ENCODE assay signal across 19 cellular contexts in the genomic region with DNA sequence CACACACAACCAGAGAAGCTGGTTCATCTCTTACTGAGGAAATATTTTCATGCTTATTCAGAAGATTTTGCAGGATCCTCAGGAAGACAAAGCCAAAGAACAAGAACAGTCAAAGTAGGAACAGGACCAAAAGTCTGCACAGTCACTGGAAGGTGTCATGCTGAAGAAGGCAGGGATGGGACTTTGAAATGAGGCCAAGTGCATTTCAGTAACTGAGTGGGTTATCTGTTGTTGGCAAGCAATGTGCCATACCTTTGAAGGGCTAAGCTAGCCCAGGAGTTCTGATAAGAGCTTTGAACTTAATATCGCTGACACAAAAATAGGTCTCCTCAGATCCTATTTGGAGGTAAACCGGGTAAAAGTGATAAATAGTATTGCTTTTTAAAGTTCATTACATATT. TPM values are rescaled to one million over a fixed set of nuclear protein-coding genes. Genes with fewer than 3 reads are reported as not detected.
DNase-seq lines count a peak whose midpoint lies in the region; ATAC-seq and TF ChIP-seq lines count a peak whose summit lies in the region.
"Had no signal": no experiment of that assay in that cellular context is flagged by ENCODE, and none has a peak within 500 bp of the region (broad histone marks: within the 10 kb centered on the region; RNA-seq: fewer than 3 reads in every experiment).

No MANE protein-coding gene starts in this region.

- peaks cover 30% of the 10 kb centered on the region for H3K4me1 ChIP-seq in left ventricle myocardium inferior
- H3K4me1 ChIP-seq in psoas muscle, result peaks cover 39% of the 10 kb centered on the region

- no peaks in the 10 kb centered on the region for H3K36me3 ChIP-seq in left ventricle myocardium inferior
- no peaks in the 10 kb centered on the region for H3K36me3 ChIP-seq in psoas muscle (ENCODE audit: insufficient read depth in 1 of 2, low read depth in 1 of 2)
- no peaks in the 10 kb centered on the region for H3K36me3 ChIP-seq in brain microvascular endothelial cell (replicated peaks)
- H3K36me3 ChIP-seq: BLaER1 had no signal

- no peak for DNase-seq in Right ventricle myocardium inferior (ENCODE audit: missing footprints)
- no peak for DNase-seq in cardiac septum (ENCODE audit: low spot score)
- peak; percentile 44 to 45 for DNase-seq in erythroblast (lab: John Stamatoyannopoulos, UW)
- no peak for DNase-seq in left ventricle myocardium inferior
- DNase-seq in psoas muscle, result no peak
- DNase-seq in brain microvascular endothelial cell, result no peak
- DNase-seq in T-helper 1 cell, result no peak
- no peak for DNase-seq in G401 (ENCODE audit: low spot score)
- DNase-seq: CD4-positive, alpha-beta T cell; CD8-positive, alpha-beta memory T cell; DMS 273 treated with DMSO at 0.1 percent for 48 hours; DMS79; GM23248; H7 had no signal

- intact Hi-C loops in Right ventricle myocardium inferior (cut with DNase I), result no loop called here
- intact Hi-C loops in cardiac septum (cut with DNase I), result no loop called here
- intact Hi-C loops in left ventricle myocardium inferior (cut with micrococcal nuclease), result no loop called here
- intact Hi-C loops in psoas muscle (cut with DNase I), result no loop called here

- in situ Hi-C loops in brain microvascular endothelial cell (cut with HindIII; ENCODE audit: low pct_ligation_motif_present, low sequenced_read_pairs), result no loop called here
- in situ Hi-C loops in G401 (cut with HindIII; ENCODE audit: low sequenced_read_pairs), result no loop called here

- no peak for TF ChIP-seq POLR2A in erythroblast (IDR thresholded peaks at IDR 0.05; ENCODE audit: low read length)

- TF ChIP-seq CTCF in left ventricle myocardium inferior (IDR thresholded peaks at IDR 0.05; ENCODE audit: borderline replicate concordance), result no peak
- no peak for TF ChIP-seq CTCF in psoas muscle (IDR thresholded peaks at IDR 0.05)
- TF ChIP-seq CTCF in brain microvascular endothelial cell (IDR thresholded peaks at IDR 0.05; ENCODE audit: low read depth, low read length, missing control alignments), result no peak

- H3K9me3 ChIP-seq in left ventricle myocardium inferior (replicated peaks), result no peaks in the 10 kb centered on the region
- H3K9me3 ChIP-seq in psoas muscle, result peaks cover 3% of the 10 kb centered on the region
- H3K9me3 ChIP-seq: BLaER1 had no signal

- peak; percentile 67 for ATAC-seq in Right ventricle myocardium inferior
- no peak for ATAC-seq in psoas muscle
- ATAC-seq: HCT116 had no signal

- peak overlapping the region; percentile 23 for H3K27ac ChIP-seq in left ventricle myocardium inferior (replicated peaks)
- peak overlapping the region; percentile 7 for H3K27ac ChIP-seq in psoas muscle
- no peak overlapping the region for H3K27ac ChIP-seq in brain microvascular endothelial cell
- H3K27ac ChIP-seq: 22Rv1, BLaER1, C4-2B, GM23248 had no signal

- whole genome bisulfite sequencing in psoas muscle, 3 donors, result 85 to 89% (median 85%) methylated on average over 2 of the region's 2 CpGs

- no peak overlapping the region for H3K4me3 ChIP-seq in left ventricle myocardium inferior
- H3K4me3 ChIP-seq in psoas muscle, result no peak overlapping the region
- no peak overlapping the region for H3K4me3 ChIP-seq in brain microvascular endothelial cell (ENCODE audit: low read depth, low read length)
- H3K4me3 ChIP-seq: BLaER1, GM23248 had no signal

- H3K27me3 ChIP-seq in left ventricle myocardium inferior (ENCODE audit: low read depth) (no peaks in the 10 kb centered on the region), psoas muscle (ENCODE audit: insufficient read depth in 3 of 3, low read length in 2 of 3) (no peaks in the 10 kb centered on the region), brain microvascular endothelial cell (replicated peaks) (no peaks in the 10 kb centered on the region)
- H3K27me3 ChIP-seq: BLaER1 had no signal

RNA-seq across cellular contexts. Expression of a gene that starts 31.5 kb away (rescaled TPM):
- total RNA-seq in Right ventricle myocardium inferior (12.1 TPM), cardiac septum (5.0 TPM), left ventricle myocardium inferior (4.5 TPM), psoas muscle (100 to 1,000 TPM in 1 of 4 donors, 10 to 100 TPM in 3; 33.9 to 106 (median 56.1) TPM)
- 10 to 100 TPM; 13.9 to 50.3 (median 39.3) TPM for polyA plus RNA-seq in psoas muscle
- 3.7 and 4.2 TPM in 2 replicates for total RNA-seq in G401 (2014; rRNA removed; shearing (Covaris generic))
- total RNA-seq: GM23248 had no signal
- polyA plus RNA-seq: AG04450, GM23248 had no signal

Comparison
In these comparisons a context has a peak if more than half of its experiments do, and no peak if none do; other contexts are left out.
1. DNase-seq: peak in erythroblast (2 of 2); none in Right ventricle myocardium inferior (single experiment), cardiac septum (single experiment), left ventricle myocardium inferior (single experiment), psoas muscle (0 of 2), brain microvascular endothelial cell (single experiment), T-helper 1 cell (0 of 5) and G401 (single experiment).